Comparison of ENCODE assay signal across 20 cellular contexts in the genomic region with DNA sequence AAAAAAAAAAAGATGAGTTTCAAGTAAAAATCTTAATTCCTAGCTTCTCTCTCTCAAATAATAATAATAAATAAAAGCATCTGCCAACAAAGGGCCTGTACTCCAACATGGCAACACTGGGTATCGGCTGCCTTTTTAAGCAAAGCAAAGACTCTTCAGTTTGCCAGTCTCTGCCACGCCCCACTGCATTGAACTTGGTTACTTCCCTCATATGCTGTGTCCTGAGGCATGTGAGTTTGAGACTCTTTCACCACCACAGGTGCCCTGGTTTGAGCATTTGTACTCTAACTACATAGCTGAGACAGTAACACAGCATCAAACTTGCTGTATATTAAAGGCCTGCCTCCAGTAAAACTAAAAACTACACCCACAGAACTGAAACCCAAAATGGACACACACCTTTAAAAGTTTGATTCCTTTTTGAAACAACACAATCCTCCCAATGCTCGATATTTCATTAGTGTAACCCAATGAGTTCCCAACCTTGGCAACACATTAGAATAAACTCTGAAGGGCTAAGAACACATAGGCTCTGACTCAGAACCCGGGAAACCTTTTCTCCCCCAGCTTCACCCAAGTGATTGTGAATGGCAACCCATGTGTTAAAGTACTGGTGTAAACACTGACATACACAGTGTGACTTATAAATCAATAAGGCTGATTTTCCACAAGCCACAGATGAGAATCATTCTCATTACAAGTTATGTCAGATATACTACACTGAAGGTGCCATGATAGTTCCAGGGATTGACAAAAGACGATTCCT. TPM values are rescaled to one million over a fixed set of nuclear protein-coding genes. Genes with fewer than 3 reads are reported as not detected.
DNase-seq lines count a peak whose midpoint lies in the region; ATAC-seq and TF ChIP-seq lines count a peak whose summit lies in the region.
"Had no signal": no experiment of that assay in that cellular context is flagged by ENCODE, and none has a peak within 500 bp of the region (broad histone marks: within the 10 kb centered on the region; RNA-seq: fewer than 3 reads in every experiment).

No MANE protein-coding gene starts in this region.

- CTCF ChIA-PET in OCI-LY7 (lab: Charles Lee; ENCODE audit: unreplicated experiment), result interaction anchor here (1.1 to 1.2 kb wide), 2 partner anchors 11 to 15 kb away, joined by 3 read pairs; no protein-coding TSS in a partner anchor

- BruUV-seq in OCI-LY7 (replicated peaks; lab: Mats Ljungman, UMichigan), result no TSS peak

- H3K4me1 Mint-ChIP-seq in stimulated activated naive CD8-positive, alpha-beta T cell treated with anti-CD3 and anti-CD28 coated beads, Interleukin-15, amount 100 ng/mL, for 72 hours, result peaks cover 57% of the 10 kb centered on the region

- no peaks in the 10 kb centered on the region for H3K27me3 Mint-ChIP-seq in stimulated activated naive CD8-positive, alpha-beta T cell treated with anti-CD3 and anti-CD28 coated beads, Interleukin-15, amount 100 ng/mL, for 72 hours
- H3K27me3 Mint-ChIP-seq: CD4-positive, alpha-beta T cell had no signal

- no peak for TF ChIP-seq CTCF in OCI-LY7 (conservative IDR thresholded peaks at IDR 0.05; ENCODE audit: low read length)
- no peak for TF ChIP-seq CTCF in mucosa of descending colon (IDR thresholded peaks at IDR 0.05)

- H3K4me3 ChIP-seq in OCI-LY7 (ENCODE audit: low read depth, low read length, poor library complexity, severe bottlenecking) (peak overlapping the region; percentile 14), mucosa of descending colon (no peak overlapping the region)
- H3K4me3 ChIP-seq: lower lobe of right lung, right atrium auricular region, testis had no signal

- peak overlapping the region; percentile 1; the same call in 1 of the 2 replicates for H2AFZ ChIP-seq in OCI-LY7 (ENCODE audit: low read length)

- H3K9me2 ChIP-seq in OCI-LY7 (ENCODE audit: insufficient read depth, low read length), result no peaks in the 10 kb centered on the region

- H3K4me1 ChIP-seq in OCI-LY7 (ENCODE audit: insufficient read depth, low read length, poor library complexity, severe bottlenecking) (peaks cover 86% of the 10 kb centered on the region), mucosa of descending colon (ENCODE audit: low read depth) (no peaks in the 10 kb centered on the region)
- H3K4me1 ChIP-seq: lower lobe of right lung had no signal

- H3K4me3 Mint-ChIP-seq in stimulated activated naive CD8-positive, alpha-beta T cell treated with anti-CD3 and anti-CD28 coated beads, Interleukin-15, amount 100 ng/mL, for 72 hours, result peak overlapping the region in 1 of 2 donors; percentile 11
- H3K4me3 Mint-ChIP-seq: CD4-positive, alpha-beta T cell had no signal

- peak; percentile 56 for ATAC-seq in stimulated activated naive CD8-positive, alpha-beta T cell treated with anti-CD3 and anti-CD28 coated beads, Interleukin-15, Interleukin-2, amounts not matched to agents 100 U/mL and 50 U/mL, for 24 hours
- no peak for ATAC-seq in stimulated activated naive CD8-positive, alpha-beta T cell treated with anti-CD3 and anti-CD28 coated beads, Interleukin-15, amount 100 ng/mL, for 72 hours
- ATAC-seq in mucosa of descending colon, result peak; percentile 25
- ATAC-seq in HG03280 (IDR thresholded peaks at IDR 0.05; ENCODE audit: unreplicated experiment), result no peak
- no peak for ATAC-seq in HG03139 (IDR thresholded peaks at IDR 0.05; ENCODE audit: unreplicated experiment)
- no peak for ATAC-seq in SK-N-SH treated with all-trans-retinoic acid at 6 μM for 48 hours

- H3K9me3 ChIP-seq in OCI-LY7 (ENCODE audit: low read length) (no peaks in the 10 kb centered on the region), mucosa of descending colon (no peaks in the 10 kb centered on the region)
- H3K9me3 ChIP-seq: lower lobe of right lung, right atrium auricular region, testis had no signal

- intact Hi-C loops in OCI-LY7 (cut with micrococcal nuclease; ENCODE audit: unreplicated experiment), result loop anchor here (1.0 kb wide), 1 partner anchor 16 kb away; no protein-coding TSS in a partner anchor
- intact Hi-C loops in mucosa of descending colon (cut with DNase I, micrococcal nuclease), result no loop called here

- H3K36me3 ChIP-seq in OCI-LY7 (ENCODE audit: insufficient read depth, low read length) (0 out of 2 replicates have a peak, but pooled peaks cover 6% of the 10 kb centered on the region), mucosa of descending colon (ENCODE audit: low read depth) (no peaks in the 10 kb centered on the region)
- H3K36me3 ChIP-seq: lower lobe of right lung, right atrium auricular region had no signal

- H3K79me2 ChIP-seq in OCI-LY7 (ENCODE audit: insufficient read depth, low read depth, low read length), result peaks cover 79% of the 10 kb centered on the region

- peak overlapping the region; percentile 77 for H3K4me2 ChIP-seq in OCI-LY7 (ENCODE audit: low read length)

- POLR2A ChIA-PET in OCI-LY7 (lab: Charles Lee), result interaction anchor here (0.6 to 6.0 kb wide), 12 partner anchors 8 to 70 kb away, joined by 3 to 60 read pairs (median 4); a partner anchor contains a TSS

- peak overlapping the region; percentile 76 for H3K27ac ChIP-seq in OCI-LY7 (ENCODE audit: low read depth, low read length, poor library complexity, severe bottlenecking)
- H3K27ac ChIP-seq: lower lobe of right lung, right atrium auricular region, testis had no signal

- H4K20me1 ChIP-seq in OCI-LY7 (ENCODE audit: insufficient read depth, low read length), result no peaks in the 10 kb centered on the region

- no peak for DNase-seq in stimulated activated naive CD8-positive, alpha-beta T cell treated with anti-CD3 and anti-CD28 coated beads, Interleukin-15, Interleukin-2, amounts not matched to agents 100 U/mL and 50 U/mL, for 24 hours
- DNase-seq in stimulated activated naive CD8-positive, alpha-beta T cell treated with anti-CD3 and anti-CD28 coated beads, Interleukin-15, amount 100 ng/mL, for 72 hours, result no peak
- DNase-seq in OCI-LY7 (ENCODE audit: low spot score) (peak; percentile 73), mucosa of descending colon (no peak), RPMI8226 (no peak)
- DNase-seq: activated CD4-positive, alpha-beta T cell treated with anti-CD3 and anti-CD28 coated beads, Interleukin-2, amount 50 U/mL, for 4 hours; CD4-positive, alpha-beta T cell; dermis blood vessel endothelial cell; DMS79; H7; lower lobe of right lung; NCI-H1048; NCI-H2081; NCI-H524; Right ventricle myocardium superior; testis had no signal

- no peaks in the 10 kb centered on the region for H3K9me3 Mint-ChIP-seq in stimulated activated naive CD8-positive, alpha-beta T cell treated with anti-CD3 and anti-CD28 coated beads, Interleukin-15, amount 100 ng/mL, for 72 hours
- H3K9me3 Mint-ChIP-seq: CD4-positive, alpha-beta T cell had no signal

- H3K27ac Mint-ChIP-seq in stimulated activated naive CD8-positive, alpha-beta T cell treated with anti-CD3 and anti-CD28 coated beads, Interleukin-15, amount 100 ng/mL, for 72 hours, result no peak overlapping the region
- H3K27ac Mint-ChIP-seq: CD4-positive, alpha-beta T cell had no signal

TF ChIP-seq in SK-N-SH treated with all-trans-retinoic acid at 6 μM for 48 hours, 23 proteins besides CTCF, POLR2A, EP300 and RAD21:
- TF ChIP-seq, protein P1, sequence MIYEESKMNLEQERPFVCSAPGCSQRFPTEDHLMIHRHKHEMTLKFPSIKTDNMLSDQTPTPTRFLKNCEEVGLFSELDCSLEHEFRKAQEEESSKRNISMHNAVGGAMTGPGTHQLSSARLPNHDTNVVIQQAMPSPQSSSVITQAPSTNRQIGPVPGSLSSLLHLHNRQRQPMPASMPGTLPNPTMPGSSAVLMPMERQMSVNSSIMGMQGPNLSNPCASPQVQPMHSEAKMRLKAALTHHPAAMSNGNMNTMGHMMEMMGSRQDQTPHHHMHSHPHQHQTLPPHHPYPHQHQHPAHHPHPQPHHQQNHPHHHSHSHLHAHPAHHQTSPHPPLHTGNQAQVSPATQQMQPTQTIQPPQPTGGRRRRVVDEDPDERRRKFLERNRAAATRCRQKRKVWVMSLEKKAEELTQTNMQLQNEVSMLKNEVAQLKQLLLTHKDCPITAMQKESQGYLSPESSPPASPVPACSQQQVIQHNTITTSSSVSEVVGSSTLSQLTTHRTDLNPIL (CRISPR knock-in tag; IDR thresholded peaks at IDR 0.05; ENCODE audit: low read depth), result no peak
- TF ChIP-seq ZNF70 (CRISPR knock-in tag; IDR thresholded peaks at IDR 0.05), result no peak
- TF ChIP-seq, protein P2, sequence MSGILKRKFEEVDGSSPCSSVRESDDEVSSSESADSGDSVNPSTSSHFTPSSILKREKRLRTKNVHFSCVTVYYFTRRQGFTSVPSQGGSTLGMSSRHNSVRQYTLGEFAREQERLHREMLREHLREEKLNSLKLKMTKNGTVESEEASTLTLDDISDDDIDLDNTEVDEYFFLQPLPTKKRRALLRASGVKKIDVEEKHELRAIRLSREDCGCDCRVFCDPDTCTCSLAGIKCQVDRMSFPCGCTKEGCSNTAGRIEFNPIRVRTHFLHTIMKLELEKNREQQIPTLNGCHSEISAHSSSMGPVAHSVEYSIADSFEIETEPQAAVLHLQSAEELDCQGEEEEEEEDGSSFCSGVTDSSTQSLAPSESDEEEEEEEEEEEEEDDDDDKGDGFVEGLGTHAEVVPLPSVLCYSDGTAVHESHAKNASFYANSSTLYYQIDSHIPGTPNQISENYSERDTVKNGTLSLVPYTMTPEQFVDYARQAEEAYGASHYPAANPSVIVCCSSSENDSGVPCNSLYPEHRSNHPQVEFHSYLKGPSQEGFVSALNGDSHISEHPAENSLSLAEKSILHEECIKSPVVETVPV (CRISPR knock-in tag; IDR thresholded peaks at IDR 0.05), result no peak
- TF ChIP-seq ZNF565 (CRISPR knock-in tag; conservative IDR thresholded peaks at IDR 0.05; ENCODE audit: low read depth), result no peak
- no peak for TF ChIP-seq ISL1 (CRISPR knock-in tag; IDR thresholded peaks at IDR 0.05)
- TF ChIP-seq, protein P3, sequence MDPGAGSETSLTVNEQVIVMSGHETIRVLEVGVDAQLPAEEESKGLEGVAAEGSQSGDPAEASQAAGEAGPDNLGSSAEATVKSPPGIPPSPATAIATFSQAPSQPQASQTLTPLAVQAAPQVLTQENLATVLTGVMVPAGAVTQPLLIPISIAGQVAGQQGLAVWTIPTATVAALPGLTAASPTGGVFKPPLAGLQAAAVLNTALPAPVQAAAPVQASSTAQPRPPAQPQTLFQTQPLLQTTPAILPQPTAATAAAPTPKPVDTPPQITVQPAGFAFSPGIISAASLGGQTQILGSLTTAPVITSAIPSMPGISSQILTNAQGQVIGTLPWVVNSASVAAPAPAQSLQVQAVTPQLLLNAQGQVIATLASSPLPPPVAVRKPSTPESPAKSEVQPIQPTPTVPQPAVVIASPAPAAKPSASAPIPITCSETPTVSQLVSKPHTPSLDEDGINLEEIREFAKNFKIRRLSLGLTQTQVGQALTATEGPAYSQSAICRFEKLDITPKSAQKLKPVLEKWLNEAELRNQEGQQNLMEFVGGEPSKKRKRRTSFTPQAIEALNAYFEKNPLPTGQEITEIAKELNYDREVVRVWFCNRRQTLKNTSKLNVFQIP (CRISPR knock-in tag; IDR thresholded peaks at IDR 0.05; ENCODE audit: borderline replicate concordance, low read depth), result no peak
- TF ChIP-seq BACH2 (CRISPR knock-in tag; IDR thresholded peaks at IDR 0.05; ENCODE audit: borderline replicate concordance), result no peak
- no peak for TF ChIP-seq ZNF8 (CRISPR knock-in tag; IDR thresholded peaks at IDR 0.05)
- TF ChIP-seq RARB (CRISPR knock-in tag; IDR thresholded peaks at IDR 0.05), result no peak

RNA-seq across cellular contexts. Expression of a gene that starts 12.0 kb away (rescaled TPM):
- 4.6 and 6.3 TPM in 2 replicates for total RNA-seq in OCI-LY7 (2014; rRNA removed; shearing (Covaris generic))
- total RNA-seq in OCI-LY7 (2022), result 25.0 and 33.9 TPM in 2 replicates
- total RNA-seq in mucosa of descending colon, result 10 to 100 TPM in 1 of 3 donors, 1 to 10 TPM in 2; 4.9 to 68.4 (median 6.4) TPM

Comparison
In these comparisons a context has a peak if more than half of its experiments do, and no peak if none do; other contexts are left out.
1. ATAC-seq: peak in stimulated activated naive CD8-positive, alpha-beta T cell treated with anti-CD3 and anti-CD28 coated beads, Interleukin-15, Interleukin-2, amounts not matched to agents 100 U/mL and 50 U/mL, for 24 hours (single experiment) and mucosa of descending colon (single experiment); none in stimulated activated naive CD8-positive, alpha-beta T cell treated with anti-CD3 and anti-CD28 coated beads, Interleukin-15, amount 100 ng/mL, for 72 hours (single experiment), HG03280 (single experiment), HG03139 (single experiment) and SK-N-SH treated with all-trans-retinoic acid at 6 μM for 48 hours (single experiment).